In genomic region chr14:69921052-69921451, GRCh38 we compare ENCODE assay signal across 23 cellular contexts. TPM values are rescaled to one million over a fixed set of nuclear protein-coding genes. Genes with fewer than 3 reads are reported as not detected.
DNase-seq lines count a peak whose midpoint lies in the region; ATAC-seq, FAIRE-seq and TF ChIP-seq lines count a peak whose summit lies in the region.
"Had no signal": no experiment of that assay in that cellular context is flagged by ENCODE, and none has a peak within 500 bp of the region (broad histone marks: within the 10 kb centered on the region; RNA-seq: fewer than 3 reads in every experiment).

No MANE protein-coding gene starts in this region.

- TF ChIP-seq CTCF in astrocyte of the spinal cord (IDR thresholded peaks at IDR 0.05; ENCODE audit: low read depth, low read length): no peak
- no peak for TF ChIP-seq CTCF in ovary (IDR thresholded peaks at IDR 0.05)
- no peak for TF ChIP-seq CTCF in pancreas (IDR thresholded peaks at IDR 0.05)

- peak; percentile 92 for DNase-seq in HT1080 (ENCODE audit: low read depth)
- DNase-seq in astrocyte of the spinal cord (ENCODE audit: low read depth, low spot score): peak; percentile 96
- DNase-seq in glomerular visceral epithelial cell (ENCODE audit: extremely low spot score): peak; percentile 6
- DNase-seq in stromal cell of bone marrow (ENCODE audit: low read depth): peak; percentile 90
- DNase-seq in NCI-H2029 treated with DMSO at 0.1 percent for 48 hours (lab: John Stamatoyannopoulos, UW): no peak
- DNase-seq in ovary: no peak
- DNase-seq in pancreas: no peak
- DNase-seq in foreskin melanocyte: no peak
- DNase-seq: activated CD4-positive, alpha-beta T cell treated with anti-CD3 and anti-CD28 coated beads for 1 hour; cerebellar nuclear complex; COR-L47; effector memory CD8-positive, alpha-beta T cell; EL; gastrocnemius medialis; KG1; NCI-H2171 treated with DMSO at 0.1 percent for 48 hours; OCI-M1; right lobe of liver; stimulated activated CD4-positive, alpha-beta T cell treated with anti-CD3 and anti-CD28 coated beads, Interleukin-2, amount 100 ng/mL, for 24 hours; stimulated activated naive CD8-positive, alpha-beta T cell treated with anti-CD3 and anti-CD28 coated beads, Interleukin-15, amount 100 ng/mL, for 72 hours; uterus had no signal

- WGBS in ovary, 3 donors: 87 to 91% (median 90%) methylated on average over 9 of the region's 9 CpGs
- WGBS in pancreas, 2 donors: 95 to 98% methylated on average over 9 of the region's 9 CpGs

- H3K4me1 ChIP-seq in ovary (ENCODE audit: insufficient read depth) (no peaks in the 10 kb centered on the region), pancreas (no peaks in the 10 kb centered on the region)
- H3K4me1 ChIP-seq: gastrocnemius medialis, uterus had no signal

- H3K36me3 ChIP-seq in ovary (no peaks in the 10 kb centered on the region), pancreas (no peaks in the 10 kb centered on the region)
- H3K36me3 ChIP-seq: gastrocnemius medialis, right lobe of liver, uterus had no signal

- TF ChIP-seq EP300 in ovary (IDR thresholded peaks at IDR 0.05): no peak

- H3K9me3 ChIP-seq in ovary (no peaks in the 10 kb centered on the region), pancreas (no peaks in the 10 kb centered on the region)
- H3K9me3 ChIP-seq: gastrocnemius medialis, right lobe of liver, uterus had no signal

- H3K27me3 ChIP-seq in ovary (no peaks in the 10 kb centered on the region), pancreas (no peaks in the 10 kb centered on the region)
- H3K27me3 ChIP-seq: gastrocnemius medialis, right lobe of liver, uterus had no signal

- no peak for ATAC-seq in pancreas
- ATAC-seq: effector memory CD8-positive, alpha-beta T cell; gastrocnemius medialis; right lobe of liver; stimulated activated naive CD8-positive, alpha-beta T cell treated with anti-CD3 and anti-CD28 coated beads, Interleukin-15, amount 100 ng/mL, for 72 hours had no signal

- no peak overlapping the region for H3K27ac ChIP-seq in ovary
- H3K27ac ChIP-seq in pancreas: no peak overlapping the region
- H3K27ac ChIP-seq: gastrocnemius medialis, right lobe of liver, uterus had no signal

- TF ChIP-seq POLR2A in ovary (IDR thresholded peaks at IDR 0.05): no peak

- in situ Hi-C loops in astrocyte of the spinal cord (cut with HindIII; ENCODE audit: low sequenced_read_pairs): no loop called here

- FAIRE-seq in pancreas (lab: Jason Lieb, UNC): no peak

- intact Hi-C loops in ovary (cut with DNase I): no loop called here
- intact Hi-C loops in pancreas (cut with DNase I): no loop called here

- H3K4me3 ChIP-seq in astrocyte of the spinal cord (ENCODE audit: low read depth, low read length) (no peak overlapping the region), ovary (no peak overlapping the region), pancreas (no peak overlapping the region)
- H3K4me3 ChIP-seq: gastrocnemius medialis, right lobe of liver, uterus had no signal

RNA-seq across cellular contexts. Expression of gene SMOC1, which starts 41.8 kb away (rescaled TPM):
- 0.97 and 1.5 TPM in 2 replicates for total RNA-seq in HT1080 (2014; rRNA removed; shearing (Covaris generic))
- polyA plus RNA-seq in HT1080 (2015; cell fraction: cytosol; rRNA removed): 8.7 and 15.6 TPM in 2 replicates
- 6.4 and 10.3 TPM in 2 replicates for polyA plus RNA-seq in HT1080 (2015; cell fraction: nucleus; rRNA removed)
- total RNA-seq in ovary (1 to 10 TPM in 2 of 7 donors, under 1 TPM in 5; 0.35 to 4.7 (median 0.55) TPM), pancreas (10 to 100 TPM in 1 of 6 donors, 1 to 10 TPM in 5; 2.2 to 55.7 (median 6.3) TPM)
- polyA plus RNA-seq in ovary (1 to 10 TPM; 1.4 to 9.1 TPM), pancreas (10 to 100 TPM in 1 of 2 donors, 1 to 10 TPM in 1; 2.9 to 12.5 TPM)
- total RNA-seq: activated T-helper 2 cell treated with anti-CD3 and anti-CD28 coated beads, Interferon-gamma antibody, Interleukin-2, Interleukin-4, amounts not matched to agents 10 μg/mL and 5 μg/mL and 100 μg/mL, durations not matched to agents 14 hours and 24 hours and 36 hours; SK-MEL-5 had no signal

Comparison
In these comparisons a context has a peak if more than half of its experiments do, and no peak if none do; other contexts are left out.
1. DNase-seq: peak in HT1080 (single experiment), astrocyte of the spinal cord (single experiment), glomerular visceral epithelial cell (single experiment) and stromal cell of bone marrow (single experiment); none in NCI-H2029 treated with DMSO at 0.1 percent for 48 hours (single experiment), ovary (0 of 5), pancreas (0 of 6) and foreskin melanocyte (single experiment).